Comparison of ENCODE assay signal across 8 cellular contexts in genomic region chr5:31664566-31664965, GRCh38. TPM values are rescaled to one million over a fixed set of nuclear protein-coding genes. Genes with fewer than 3 reads are reported as not detected.
DNase-seq lines count a peak whose midpoint lies in the region; TF ChIP-seq lines count a peak whose summit lies in the region.

No MANE protein-coding gene starts in this region.

- DNase-seq in ACHN, result peak; percentile 58
- DNase-seq in NCI-H460 (ENCODE audit: extremely low read depth, low read depth), result peak; percentile 27
- DNase-seq in dermis blood vessel endothelial cell, result peak; percentile 6
- no peak for DNase-seq in activated T-helper 2 cell treated with anti-CD3 and anti-CD28 coated beads, Interferon-gamma antibody, Interleukin-2, Interleukin-4, amounts not matched to agents 10 μg/mL and 5 μg/mL and 100 μg/mL, durations not matched to agents 14 hours and 24 hours and 36 hours (ENCODE audit: low spot score)
- DNase-seq in effector memory CD4-positive, alpha-beta T cell, result no peak
- no peak for DNase-seq in NCI-H187 treated with DMSO at 0.1 percent for 48 hours (lab: John Stamatoyannopoulos, UW)
- no peak for DNase-seq in NCI-H2107 (lab: John Stamatoyannopoulos, UW)

- no peaks in the 10 kb centered on the region for H3K36me3 ChIP-seq in effector memory CD4-positive, alpha-beta T cell (ENCODE audit: control insufficient read depth, insufficient read depth, low read length)

- intact Hi-C loops in activated T-helper 2 cell treated with anti-CD3 and anti-CD28 coated beads, Interferon-gamma antibody, Interleukin-2, Interleukin-4, amounts not matched to agents 10 μg/mL and 5 μg/mL and 100 μg/mL, durations not matched to agents 14 hours and 24 hours and 36 hours (cut with micrococcal nuclease), result no loop called here

- no peaks in the 10 kb centered on the region for H3K27me3 ChIP-seq in effector memory CD4-positive, alpha-beta T cell (replicated peaks; ENCODE audit: control insufficient read depth, insufficient read depth, low read length, poor library complexity, severe bottlenecking)

- no peaks in the 10 kb centered on the region for H3K36me3 Mint-ChIP-seq in activated T-helper 2 cell treated with anti-CD3 and anti-CD28 coated beads, Interferon-gamma antibody, Interleukin-2, Interleukin-4, amounts not matched to agents 10 μg/mL and 5 μg/mL and 100 μg/mL, durations not matched to agents 14 hours and 24 hours and 36 hours (ENCODE audit: low read depth)

- H3K9me3 ChIP-seq in effector memory CD4-positive, alpha-beta T cell (ENCODE audit: control insufficient read depth, low read length), result no peaks in the 10 kb centered on the region

- no peak overlapping the region for H3K27ac ChIP-seq in effector memory CD4-positive, alpha-beta T cell (ENCODE audit: insufficient read depth, low read length, poor library complexity, severe bottlenecking)

- no peaks in the 10 kb centered on the region for H3K9me3 Mint-ChIP-seq in activated T-helper 2 cell treated with anti-CD3 and anti-CD28 coated beads, Interferon-gamma antibody, Interleukin-2, Interleukin-4, amounts not matched to agents 10 μg/mL and 5 μg/mL and 100 μg/mL, durations not matched to agents 14 hours and 24 hours and 36 hours

- H3K4me1 ChIP-seq in effector memory CD4-positive, alpha-beta T cell (ENCODE audit: control insufficient read depth, insufficient read depth, low read length, poor library complexity, severe bottlenecking), result no peaks in the 10 kb centered on the region

- in situ Hi-C loops in ACHN (cut with HindIII; ENCODE audit: low pct_ligation_motif_present, low pct_unique_long_range_greater_than_20kb, low sequenced_read_pairs), result no loop called here

- no peak overlapping the region for H3K27ac Mint-ChIP-seq in activated T-helper 2 cell treated with anti-CD3 and anti-CD28 coated beads, Interferon-gamma antibody, Interleukin-2, Interleukin-4, amounts not matched to agents 10 μg/mL and 5 μg/mL and 100 μg/mL, durations not matched to agents 14 hours and 24 hours and 36 hours

- H3K4me3 ChIP-seq in effector memory CD4-positive, alpha-beta T cell (ENCODE audit: insufficient read depth, low read depth, low read length, poor library complexity, severe bottlenecking), result no peak overlapping the region

- TF ChIP-seq CTCF in GM12874 (IDR thresholded peaks at IDR 0.05; ENCODE audit: insufficient read depth, low read depth, low read length), result peak; percentile 42

- no peaks in the 10 kb centered on the region for H3K4me1 Mint-ChIP-seq in activated T-helper 2 cell treated with anti-CD3 and anti-CD28 coated beads, Interferon-gamma antibody, Interleukin-2, Interleukin-4, amounts not matched to agents 10 μg/mL and 5 μg/mL and 100 μg/mL, durations not matched to agents 14 hours and 24 hours and 36 hours (ENCODE audit: low read depth)

- no peaks in the 10 kb centered on the region for H3K27me3 Mint-ChIP-seq in activated T-helper 2 cell treated with anti-CD3 and anti-CD28 coated beads, Interferon-gamma antibody, Interleukin-2, Interleukin-4, amounts not matched to agents 10 μg/mL and 5 μg/mL and 100 μg/mL, durations not matched to agents 14 hours and 24 hours and 36 hours (ENCODE audit: low read depth)

- H3K4me3 Mint-ChIP-seq in activated T-helper 2 cell treated with anti-CD3 and anti-CD28 coated beads, Interferon-gamma antibody, Interleukin-2, Interleukin-4, amounts not matched to agents 10 μg/mL and 5 μg/mL and 100 μg/mL, durations not matched to agents 14 hours and 24 hours and 36 hours (ENCODE audit: low read depth), result no peak overlapping the region

RNA-seq across cellular contexts. Expression of gene PDZD2, which starts 25.6 kb away (rescaled TPM):
- not detected in 2 replicates for total RNA-seq in NCI-H460 (2014; rRNA removed; shearing (Covaris generic))
- polyA plus RNA-seq in NCI-H460 (2014; cell fraction: nucleus; rRNA removed), result not detected in 2 replicates
- 2.6 and 6.6 TPM in 2 replicates for total RNA-seq in dermis blood vessel endothelial cell
- total RNA-seq in activated T-helper 2 cell treated with anti-CD3 and anti-CD28 coated beads, Interferon-gamma antibody, Interleukin-2, Interleukin-4, amounts not matched to agents 10 μg/mL and 5 μg/mL and 100 μg/mL, durations not matched to agents 14 hours and 24 hours and 36 hours, result 0.05 and 0.25 TPM in 2 replicates

Comparison
In these comparisons a context has a peak if more than half of its experiments do, and no peak if none do; other contexts are left out.
1. DNase-seq: peak in ACHN (single experiment), NCI-H460 (single experiment) and dermis blood vessel endothelial cell (single experiment); none in activated T-helper 2 cell treated with anti-CD3 and anti-CD28 coated beads, Interferon-gamma antibody, Interleukin-2, Interleukin-4, amounts not matched to agents 10 μg/mL and 5 μg/mL and 100 μg/mL, durations not matched to agents 14 hours and 24 hours and 36 hours (single experiment), effector memory CD4-positive, alpha-beta T cell (0 of 3), NCI-H187 treated with DMSO at 0.1 percent for 48 hours (single experiment) and NCI-H2107 (single experiment).